In genomic region chr2:205700331-205701132, GRCh38 we compare ENCODE assay signal across 8 cellular contexts. TPM values are rescaled to one million over a fixed set of nuclear protein-coding genes. Genes with fewer than 3 reads are reported as not detected.
A peak's percentile ranks its signal among the peaks of the same experiment; 100 is the strongest.
DNase-seq lines count a peak whose midpoint lies in the region; ATAC-seq, FAIRE-seq and TF ChIP-seq lines count a peak whose summit lies in the region.

No MANE protein-coding gene starts in this region.

- DNase-seq in EL (peak; percentile 85), HS-5 (ENCODE audit: low read depth) (peak; percentile 83), right lobe of liver (peak in 1 of 3 donors; percentile 38), urothelium cell line (ENCODE audit: low spot score) (peak; percentile 78), cortex of kidney (lab: John Stamatoyannopoulos, UW) (no peak), kidney (no peak)

- intact Hi-C loops in right lobe of liver (cut with DNase I) = no loop called here
- intact Hi-C loops in kidney (cut with DNase I) = no loop called here

- H3K9ac ChIP-seq in kidney (ENCODE audit: low read length in 2 of 2) = no peak overlapping the region

- 44% methylated on average over 11 of the region's 12 CpGs for WGBS in right lobe of liver (ENCODE audit: insufficient coverage, low coverage, low lambda C conversion rate, missing lambda C conversion rate)

- FAIRE-seq in urothelium cell line (lab: Jason Lieb, UNC) (peak; percentile 17), kidney (lab: Jason Lieb, UNC) (no peak)

- peak; percentile 86 for ATAC-seq in GM21526 (IDR thresholded peaks at IDR 0.05; ENCODE audit: low FRiP score, unreplicated experiment)
- ATAC-seq in right lobe of liver = peak; percentile 24 to 66 (median 51)

- no peaks in the 10 kb centered on the region for H3K4me1 ChIP-seq in right lobe of liver
- peaks cover 13 to 17% of the 10 kb centered on the region in 2 donors for H3K4me1 ChIP-seq in kidney (ENCODE audit: control insufficient read depth in 1 of 2, insufficient read depth in 1 of 2, low read depth in 1 of 2, low read length in 2 of 2)

- H3K4me3 ChIP-seq in right lobe of liver = no peak overlapping the region
- H3K4me3 ChIP-seq in kidney (ENCODE audit: low read length in 2 of 2) = no peak overlapping the region

- TF ChIP-seq POLR2A in right lobe of liver (IDR thresholded peaks at IDR 0.05) = no peak

- H3K27me3 ChIP-seq in right lobe of liver = no peaks in the 10 kb centered on the region

- TF ChIP-seq CTCF in right lobe of liver (IDR thresholded peaks at IDR 0.05) (no peak), kidney (IDR thresholded peaks at IDR 0.05; ENCODE audit: borderline replicate concordance, extremely low read depth, insufficient read depth) (no peak)

- H3K27ac ChIP-seq in angular gyrus (ENCODE audit: low read depth, low read length) (peak overlapping the region; percentile 41), right lobe of liver (peak overlapping the region in 1 of 3 donors; percentile 43), kidney (ENCODE audit: low read depth in 2 of 2, low read length in 2 of 2) (no peak overlapping the region)

- H3K9me3 ChIP-seq in right lobe of liver = no peaks in the 10 kb centered on the region
- H3K9me3 ChIP-seq in kidney (ENCODE audit: control insufficient read depth in 1 of 2, low read length in 2 of 2) = no peaks in the 10 kb centered on the region

- no peaks in the 10 kb centered on the region for H3K36me3 ChIP-seq in right lobe of liver
- no peaks in the 10 kb centered on the region for H3K36me3 ChIP-seq in kidney (ENCODE audit: control insufficient read depth in 1 of 2, insufficient read depth in 2 of 2, low read length in 2 of 2)

RNA-seq across cellular contexts. Expression of gene NRP2, which starts 18.2 kb away (rescaled TPM):
- total RNA-seq in right lobe of liver (10 to 100 TPM in 3 of 6 experiments, 1 to 10 TPM in 3; 5.5 to 23.7 (median 8.6) TPM), kidney (37.7 TPM)
- 2.3 TPM for polyA plus RNA-seq in kidney (ENCODE audit: insufficient read depth, low read depth, low replicate concordance)

Comparison
In these comparisons a context has a peak if more than half of its experiments do, and no peak if none do; other contexts are left out.
1. DNase-seq: peak in EL (single experiment), HS-5 (single experiment) and urothelium cell line (single experiment); none in cortex of kidney (single experiment) and kidney (single experiment).